1 cellular context compared by ENCODE assay signal in genomic region chr1:44354840-44355581, GRCh38.
TF ChIP-seq lines count a peak whose summit lies in the region.

Gene ERI3, minus strand, starts transcription at chr1:44355257. Its CDS starts 231 bp downstream, at chr1:44355026.

TF ChIP-seq in SK-N-SH, 30 proteins besides CTCF, POLR2A, EP300 and RAD21 (continued from another document):
- TF ChIP-seq USF1 (IDR thresholded peaks at IDR 0.05; ENCODE audit: borderline replicate concordance, low read depth) (0 out of 2 replicates have a peak, but pooled peaks have one; percentile 15), SMC3 (IDR thresholded peaks at IDR 0.05; ENCODE audit: low read depth, low read length) (no peak), RCOR1 (IDR thresholded peaks at IDR 0.05; ENCODE audit: low read length) (no peak), MAX (IDR thresholded peaks at IDR 0.05; ENCODE audit: low read depth) (peak; percentile 80), TAF1 (IDR thresholded peaks at IDR 0.05; ENCODE audit: borderline replicate concordance, low read depth, low read length) (0 out of 2 replicates have a peak, but pooled peaks have one; percentile 21), GATA2 (CRISPR knock-in tag; IDR thresholded peaks at IDR 0.05) (no peak)
TF ChIP-seq in SK-N-SH: peak in this region for 9.
